ENCODE assay signal across 8 cellular contexts in genomic region chr1:200737647-200738296, GRCh38. TPM values are rescaled to one million over a fixed set of nuclear protein-coding genes. Genes with fewer than 3 reads are reported as not detected.
DNase-seq lines count a peak whose midpoint lies in the region; ATAC-seq and TF ChIP-seq lines count a peak whose summit lies in the region.

No MANE protein-coding gene starts in this region.

- H3K4me3 ChIP-seq in right lobe of liver, result no peak overlapping the region
- H3K4me3 ChIP-seq in tibial artery, result peak overlapping the region; percentile 78 to 96

- H3K36me3 Mint-ChIP-seq in activated naive CD4-positive, alpha-beta T cell treated with anti-CD3 and anti-CD28 coated beads for 36 hours (ENCODE audit: low read depth), result peaks cover 1% of the 10 kb centered on the region
- H3K36me3 Mint-ChIP-seq in activated T-helper 17 cell treated with anti-CD3 and anti-CD28 coated beads, Interleukin-2, amount 50 U/mL, for 72 hours (ENCODE audit: low read depth), result no peaks in the 10 kb centered on the region

- intact Hi-C loops in activated naive CD4-positive, alpha-beta T cell treated with anti-CD3 and anti-CD28 coated beads for 36 hours (cut with micrococcal nuclease), result loop anchor here (1.0 to 5.0 kb wide), 2 partner anchors 112 to 285 kb away; partner anchors contain the start of gene KIF21B
- intact Hi-C loops in right lobe of liver (cut with DNase I), result no loop called here
- intact Hi-C loops in tibial artery (cut with DNase I; ENCODE audit: low total_unique reads), result loop anchor here (2.0 to 10.0 kb wide), 2 partner anchors 67 to 71 kb away; no protein-coding TSS in a partner anchor

- H3K4me1 ChIP-seq in right lobe of liver, result peaks cover 0 to 17% (median 0%) of the 10 kb centered on the region in 4 donors
- H3K4me1 ChIP-seq in tibial artery, result peaks cover 0 to 25% (median 6%) of the 10 kb centered on the region in 4 donors

- TF ChIP-seq CTCF in right lobe of liver (IDR thresholded peaks at IDR 0.05) (no peak), tibial artery (IDR thresholded peaks at IDR 0.05) (no peak)

- 76% methylated on average over 7 of the region's 8 CpGs for WGBS in right lobe of liver (ENCODE audit: insufficient coverage, low coverage, low lambda C conversion rate, missing lambda C conversion rate)

- H3K9me3 ChIP-seq in right lobe of liver (no peaks in the 10 kb centered on the region), tibial artery (no peaks in the 10 kb centered on the region)

- H3K27me3 ChIP-seq in right lobe of liver, result no peaks in the 10 kb centered on the region
- H3K27me3 ChIP-seq in tibial artery, result no peaks in the 10 kb centered on the region

- H3K9me3 Mint-ChIP-seq in activated naive CD4-positive, alpha-beta T cell treated with anti-CD3 and anti-CD28 coated beads for 36 hours, result no peaks in the 10 kb centered on the region
- H3K9me3 Mint-ChIP-seq in activated T-helper 17 cell treated with anti-CD3 and anti-CD28 coated beads, Interleukin-2, amount 50 U/mL, for 72 hours, result no peaks in the 10 kb centered on the region

- H3K27me3 Mint-ChIP-seq in activated naive CD4-positive, alpha-beta T cell treated with anti-CD3 and anti-CD28 coated beads for 36 hours (ENCODE audit: low read depth), result no peaks in the 10 kb centered on the region
- H3K27me3 Mint-ChIP-seq in activated T-helper 17 cell treated with anti-CD3 and anti-CD28 coated beads, Interleukin-2, amount 50 U/mL, for 72 hours, result no peaks in the 10 kb centered on the region

- CTCF ChIA-PET in activated naive CD4-positive, alpha-beta T cell treated with anti-CD3 and anti-CD28 coated beads for 36 hours (lab: Charles Lee), result interaction anchor here (0.6 to 1.2 kb wide), 4 partner anchors 10 to 115 kb away, joined by 3 to 5 read pairs (median 4); no protein-coding TSS in a partner anchor

- no peak for DNase-seq in activated naive CD4-positive, alpha-beta T cell treated with anti-CD3 and anti-CD28 coated beads for 36 hours
- no peak for DNase-seq in activated naive CD4-positive, alpha-beta T cell treated with Interleukin-2 at 50 U/mL for 16 hours
- DNase-seq in right lobe of liver (no peak), tibial artery (no peak), UCSD-AML1 (lab: John Stamatoyannopoulos, UW; ENCODE audit: unreplicated experiment) (no peak)
- DNase-seq in activated CD4-positive, alpha-beta T cell treated with anti-CD3 and anti-CD28 coated beads, Interleukin-2, amount 50 U/mL, for 1 hour, result no peak

- no peak for ATAC-seq in activated T-helper 17 cell treated with anti-CD3 and anti-CD28 coated beads, Interleukin-2, amount 50 U/mL, for 72 hours (replicated peaks)
- ATAC-seq in right lobe of liver (no peak), GM19324 (IDR thresholded peaks at IDR 0.05; ENCODE audit: low FRiP score, unreplicated experiment) (no peak)

- TF ChIP-seq POLR2A in right lobe of liver (IDR thresholded peaks at IDR 0.05), result no peak

- no peak overlapping the region for H3K27ac Mint-ChIP-seq in activated naive CD4-positive, alpha-beta T cell treated with anti-CD3 and anti-CD28 coated beads for 36 hours
- H3K27ac Mint-ChIP-seq in activated T-helper 17 cell treated with anti-CD3 and anti-CD28 coated beads, Interleukin-2, amount 50 U/mL, for 72 hours, result peak overlapping the region; percentile 78

- H3K27ac ChIP-seq in right lobe of liver (peak overlapping the region; percentile 3 to 83 (median 37)), tibial artery (peak overlapping the region; percentile 97 to 100)

- H3K36me3 ChIP-seq in right lobe of liver (no peaks in the 10 kb centered on the region), tibial artery (no peaks in the 10 kb centered on the region)

- peaks cover 26% of the 10 kb centered on the region for H3K4me1 Mint-ChIP-seq in activated naive CD4-positive, alpha-beta T cell treated with anti-CD3 and anti-CD28 coated beads for 36 hours (ENCODE audit: low read depth)
- peaks cover 28% of the 10 kb centered on the region for H3K4me1 Mint-ChIP-seq in activated T-helper 17 cell treated with anti-CD3 and anti-CD28 coated beads, Interleukin-2, amount 50 U/mL, for 72 hours

- H3K4me3 Mint-ChIP-seq in activated naive CD4-positive, alpha-beta T cell treated with anti-CD3 and anti-CD28 coated beads for 36 hours, result peak overlapping the region; percentile 98
- H3K4me3 Mint-ChIP-seq in activated T-helper 17 cell treated with anti-CD3 and anti-CD28 coated beads, Interleukin-2, amount 50 U/mL, for 72 hours, result peak overlapping the region; percentile 86

RNA-seq across cellular contexts. Expression of gene CAMSAP2, which starts 0.9 kb away (rescaled TPM):
- 1 to 10 TPM; 3.9 to 6.5 TPM for total RNA-seq in activated naive CD4-positive, alpha-beta T cell treated with anti-CD3 and anti-CD28 coated beads for 36 hours
- total RNA-seq in activated T-helper 17 cell treated with anti-CD3 and anti-CD28 coated beads, Interleukin-2, amount 50 U/mL, for 72 hours, result 1 to 10 TPM; 3.4 to 5.3 TPM
- 10 to 100 TPM in 1 of 6 experiments, 1 to 10 TPM in 5; 4.0 to 12.5 (median 8.0) TPM for total RNA-seq in right lobe of liver

Comparison
In these comparisons a context has a peak if more than half of its experiments do, and no peak if none do; other contexts are left out.
1. H3K4me3 ChIP-seq: peak in tibial artery (2 of 2); none in right lobe of liver (0 of 3).
2. intact Hi-C loops: an anchor here in activated naive CD4-positive, alpha-beta T cell treated with anti-CD3 and anti-CD28 coated beads for 36 hours (1.0 to 5.0 kb wide) and tibial artery (2.0 to 10.0 kb wide); none called in right lobe of liver.